Comparison of ENCODE assay signal across 8 cellular contexts in the genomic region with DNA sequence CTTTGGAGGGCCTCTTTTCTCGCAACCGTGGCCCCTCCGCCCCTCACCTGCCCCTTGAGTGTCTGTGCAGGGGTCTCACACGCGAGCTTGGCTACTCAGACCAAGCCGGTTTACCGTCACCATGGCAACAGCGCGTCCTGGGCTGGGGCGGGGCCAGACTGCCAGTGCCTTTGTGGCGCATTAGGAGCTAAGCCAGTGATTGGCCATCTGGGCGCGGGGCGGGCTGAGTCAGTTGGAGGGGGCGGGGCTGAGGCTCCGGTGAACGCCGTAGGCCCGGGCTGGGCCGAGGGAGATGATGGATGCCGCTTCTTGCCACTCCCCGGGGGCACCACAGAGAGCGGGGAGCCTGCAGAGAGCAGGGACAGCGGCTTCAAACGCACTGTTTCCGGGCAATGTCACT. TPM values are rescaled to one million over a fixed set of nuclear protein-coding genes. Genes with fewer than 3 reads are reported as not detected.
A peak's percentile ranks its signal among the peaks of the same experiment; 100 is the strongest.
DNase-seq lines count a peak whose midpoint lies in the region; ATAC-seq and TF ChIP-seq lines count a peak whose summit lies in the region.

No MANE protein-coding gene starts in this region.

- H3K79me2 ChIP-seq in ACC112 (ENCODE audit: control insufficient read depth, insufficient read depth, low read length, unreplicated experiment) = no peaks in the 10 kb centered on the region

- ATAC-seq in GM21619 (IDR thresholded peaks at IDR 0.05; ENCODE audit: unreplicated experiment) (peak; percentile 82), natural killer cell (peak; percentile 95 to 100 (median 99))

- no peaks in the 10 kb centered on the region for H3K36me3 ChIP-seq in ACC112 (ENCODE audit: insufficient read depth, low read length)

- CTCF ChIA-PET in activated naive CD4-positive, alpha-beta T cell treated with anti-CD3 and anti-CD28 coated beads for 36 hours (lab: Charles Lee) = no interaction called here

- peak overlapping the region; percentile 44 for H3K4me3 Mint-ChIP-seq in activated naive CD4-positive, alpha-beta T cell treated with anti-CD3 and anti-CD28 coated beads for 36 hours
- H3K4me3 Mint-ChIP-seq in natural killer cell = peak overlapping the region; percentile 55

- H3K36me3 Mint-ChIP-seq in activated naive CD4-positive, alpha-beta T cell treated with anti-CD3 and anti-CD28 coated beads for 36 hours (ENCODE audit: low read depth) = no peaks in the 10 kb centered on the region
- H3K36me3 Mint-ChIP-seq in natural killer cell = no peaks in the 10 kb centered on the region

- H3K27ac ChIP-seq in ACC112 (ENCODE audit: low read depth, low read length) = no peak overlapping the region

- no peaks in the 10 kb centered on the region for H3K9me3 Mint-ChIP-seq in activated naive CD4-positive, alpha-beta T cell treated with anti-CD3 and anti-CD28 coated beads for 36 hours
- no peaks in the 10 kb centered on the region for H3K9me3 Mint-ChIP-seq in natural killer cell

- H3K4me3 ChIP-seq in ACC112 (ENCODE audit: low read depth, low read length) (peak overlapping the region; percentile 26), fibroblast of villous mesenchyme (ENCODE audit: low read depth, low read length) (no peak overlapping the region)

- peaks cover 9% of the 10 kb centered on the region for H3K4me1 Mint-ChIP-seq in activated naive CD4-positive, alpha-beta T cell treated with anti-CD3 and anti-CD28 coated beads for 36 hours (ENCODE audit: low read depth)
- H3K4me1 Mint-ChIP-seq in natural killer cell = peaks cover 12 to 14% of the 10 kb centered on the region in 2 donors

- DNase-seq in NCI-H82 treated with DMSO at 0.1 percent for 48 hours (lab: John Stamatoyannopoulos, UW; ENCODE audit: unreplicated experiment) (peak; percentile 64), fibroblast of villous mesenchyme (ENCODE audit: low read depth) (peak; percentile 54), natural killer cell (peak; percentile 64), NCI-H2196 treated with DMSO at 0.1 percent for 48 hours (lab: John Stamatoyannopoulos, UW; ENCODE audit: unreplicated experiment) (no peak)
- DNase-seq in activated naive CD4-positive, alpha-beta T cell treated with anti-CD3 and anti-CD28 coated beads for 36 hours = peak; percentile 90
- peak; percentile 92 for DNase-seq in stimulated activated CD8-positive, alpha-beta memory T cell treated with anti-CD3 and anti-CD28 coated beads, Interleukin-4, amount 100 ng/mL, for 48 hours

- intact Hi-C loops in activated naive CD4-positive, alpha-beta T cell treated with anti-CD3 and anti-CD28 coated beads for 36 hours (cut with micrococcal nuclease) = no loop called here
- intact Hi-C loops in natural killer cell (cut with micrococcal nuclease) = no loop called here

- H3K27me3 ChIP-seq in ACC112 (ENCODE audit: insufficient read depth, low read length) = peaks cover 10% of the 10 kb centered on the region

- H3K27ac Mint-ChIP-seq in activated naive CD4-positive, alpha-beta T cell treated with anti-CD3 and anti-CD28 coated beads for 36 hours = no peak overlapping the region
- peak overlapping the region; percentile 31 to 70 for H3K27ac Mint-ChIP-seq in natural killer cell

- H2AFZ ChIP-seq in ACC112 (ENCODE audit: low read length, unreplicated experiment) = peak overlapping the region; percentile 87

- no peaks in the 10 kb centered on the region for H3K4me1 ChIP-seq in ACC112 (ENCODE audit: control insufficient read depth, insufficient read depth, low read length, unreplicated experiment)

- peaks cover 4% of the 10 kb centered on the region for H3K27me3 Mint-ChIP-seq in activated naive CD4-positive, alpha-beta T cell treated with anti-CD3 and anti-CD28 coated beads for 36 hours (ENCODE audit: low read depth)
- peaks cover 26 to 36% of the 10 kb centered on the region in 2 donors for H3K27me3 Mint-ChIP-seq in natural killer cell (ENCODE audit: low read depth in 2 of 2)

- no peak for TF ChIP-seq CTCF in fibroblast of villous mesenchyme (IDR thresholded peaks at IDR 0.05; ENCODE audit: insufficient read depth, low read depth, low read length)
- TF ChIP-seq CTCF in natural killer cell (IDR thresholded peaks at IDR 0.05) = no peak

RNA-seq across cellular contexts. Expression of a gene that starts 48.7 kb away (rescaled TPM):
- not detected for total RNA-seq in activated naive CD4-positive, alpha-beta T cell treated with anti-CD3 and anti-CD28 coated beads for 36 hours
- total RNA-seq in fibroblast of villous mesenchyme = not detected in 2 replicates
- total RNA-seq in natural killer cell = not detected

RNA-seq across cellular contexts. Expression of a gene that starts 55.9 kb away (rescaled TPM):
- total RNA-seq in activated naive CD4-positive, alpha-beta T cell treated with anti-CD3 and anti-CD28 coated beads for 36 hours = not detected
- total RNA-seq in fibroblast of villous mesenchyme = under 0.01 TPM in 2 replicates
- 10 to 100 TPM in 2 of 3 donors, 1 to 10 TPM in 1; 9.3 to 12.9 (median 10.9) TPM for total RNA-seq in natural killer cell

Comparison
In these comparisons a context has a peak if more than half of its experiments do, and no peak if none do; other contexts are left out.
1. RNA of a gene that starts 55.9 kb away (total RNA-seq): 9.3 to 12.9 TPM in natural killer cell; not detected in activated naive CD4-positive, alpha-beta T cell treated with anti-CD3 and anti-CD28 coated beads for 36 hours and under 0.01 TPM in fibroblast of villous mesenchyme; every median in the first group is over 4 times any median in the second.